Comparison of ENCODE assay signal across 1 cellular context in the genomic region with DNA sequence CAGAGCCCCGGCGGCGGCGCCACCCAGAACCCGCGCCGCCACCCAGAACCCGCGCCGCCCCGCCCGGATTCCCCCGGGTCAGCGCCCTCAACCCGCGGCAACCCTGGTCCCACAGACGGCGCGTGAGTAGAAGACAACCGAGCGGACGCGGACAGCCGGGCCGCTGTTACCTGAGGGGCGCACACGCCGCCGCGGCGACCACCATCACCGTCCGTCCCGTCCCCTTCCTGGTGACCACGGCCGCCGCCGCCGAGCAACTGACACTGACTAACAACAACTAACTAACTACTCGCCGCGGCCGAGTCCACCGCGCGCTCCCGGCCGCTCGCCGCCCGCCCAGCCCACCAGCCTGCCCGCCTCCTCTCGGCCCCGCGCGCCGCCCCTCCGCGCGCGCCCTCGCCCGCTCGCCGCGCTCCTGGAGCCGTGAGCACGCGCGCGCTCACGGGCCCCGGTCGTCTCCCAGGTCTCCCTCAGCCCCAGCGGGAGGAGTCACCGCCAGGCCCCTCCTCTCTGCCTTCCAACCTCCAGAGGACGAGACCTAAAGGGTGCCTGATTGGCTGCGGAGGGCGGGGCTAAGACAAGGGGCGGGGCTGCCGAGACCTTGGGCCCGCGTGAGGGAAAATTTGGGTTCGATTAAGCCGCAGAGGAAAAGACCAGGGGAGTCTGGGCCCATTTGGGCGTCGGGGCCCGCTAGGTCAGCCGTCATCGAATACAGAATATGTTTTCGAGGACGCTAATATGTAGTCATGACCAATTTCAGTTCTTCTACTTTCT.
TF ChIP-seq lines count a peak whose summit lies in the region.

TSS of gene PEAK1 (minus strand) at position 269 of the 774 bp plus-strand sequence. CDS start 238,178 bp downstream, outside the sequence.

TF ChIP-seq in K562, 482 proteins besides CTCF, POLR2A, EP300 and RAD21 (continued from another document and continues in another):
- no peak for TF ChIP-seq CHD7 (IDR thresholded peaks at IDR 0.05; ENCODE audit: low read depth, low read length)
- TF ChIP-seq, protein P1, sequence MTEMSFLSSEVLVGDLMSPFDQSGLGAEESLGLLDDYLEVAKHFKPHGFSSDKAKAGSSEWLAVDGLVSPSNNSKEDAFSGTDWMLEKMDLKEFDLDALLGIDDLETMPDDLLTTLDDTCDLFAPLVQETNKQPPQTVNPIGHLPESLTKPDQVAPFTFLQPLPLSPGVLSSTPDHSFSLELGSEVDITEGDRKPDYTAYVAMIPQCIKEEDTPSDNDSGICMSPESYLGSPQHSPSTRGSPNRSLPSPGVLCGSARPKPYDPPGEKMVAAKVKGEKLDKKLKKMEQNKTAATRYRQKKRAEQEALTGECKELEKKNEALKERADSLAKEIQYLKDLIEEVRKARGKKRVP (CRISPR knock-in tag; IDR thresholded peaks at IDR 0.05), result no peak
- no peak for TF ChIP-seq DEAF1 (CRISPR knock-in tag; IDR thresholded peaks at IDR 0.05)
- TF ChIP-seq SAFB (IDR thresholded peaks at IDR 0.05; ENCODE audit: borderline replicate concordance, low read depth, low read length), result 0 out of 2 replicates have a peak, but pooled peaks have one; percentile 10
- no peak for TF ChIP-seq TCF7L2 (IDR thresholded peaks at IDR 0.05; ENCODE audit: low read depth, low read length)
- no peak for TF ChIP-seq ZNF668 (CRISPR knock-in tag; IDR thresholded peaks at IDR 0.05)
- no peak for TF ChIP-seq ZNF518B (CRISPR knock-in tag; IDR thresholded peaks at IDR 0.05)
- no peak for TF ChIP-seq COPS2 (conservative IDR thresholded peaks at IDR 0.05)
- no peak for TF ChIP-seq BRF2 (IDR thresholded peaks at IDR 0.05; ENCODE audit: borderline replicate concordance, insufficient read depth, insufficient read length)
- no peak for TF ChIP-seq SIN3B (IDR thresholded peaks at IDR 0.05; ENCODE audit: low read depth)
- peak; percentile 72; the same call in 1 of the 2 replicates for TF ChIP-seq ZNF644 (tag; IDR thresholded peaks at IDR 0.05; ENCODE audit: low read depth)
- no peak for TF ChIP-seq KLF10 (CRISPR knock-in tag; IDR thresholded peaks at IDR 0.05)
- TF ChIP-seq ZNF3 (CRISPR knock-in tag; IDR thresholded peaks at IDR 0.05), result no peak
- TF ChIP-seq HDGF (IDR thresholded peaks at IDR 0.05), result no peak
- TF ChIP-seq ZNF764 (CRISPR knock-in tag; IDR thresholded peaks at IDR 0.05; ENCODE audit: low read depth), result no peak
- no peak for TF ChIP-seq SRSF3 (IDR thresholded peaks at IDR 0.05; ENCODE audit: insufficient read depth, low read length)
- no peak for TF ChIP-seq CBFA2T2 (conservative IDR thresholded peaks at IDR 0.05)
- TF ChIP-seq PHB2 (IDR thresholded peaks at IDR 0.05; ENCODE audit: low read depth), result no peak
- no peak for TF ChIP-seq ZNF586 (CRISPR knock-in tag; conservative IDR thresholded peaks at IDR 0.05)
- no peak for TF ChIP-seq ZNF24 (IDR thresholded peaks at IDR 0.05)
- no peak for TF ChIP-seq MECOM (CRISPR knock-in tag; IDR thresholded peaks at IDR 0.05)
- TF ChIP-seq EWSR1 (IDR thresholded peaks at IDR 0.05; ENCODE audit: borderline replicate concordance, low read depth, partially characterized antibody), result no peak
- TF ChIP-seq, protein P2, sequence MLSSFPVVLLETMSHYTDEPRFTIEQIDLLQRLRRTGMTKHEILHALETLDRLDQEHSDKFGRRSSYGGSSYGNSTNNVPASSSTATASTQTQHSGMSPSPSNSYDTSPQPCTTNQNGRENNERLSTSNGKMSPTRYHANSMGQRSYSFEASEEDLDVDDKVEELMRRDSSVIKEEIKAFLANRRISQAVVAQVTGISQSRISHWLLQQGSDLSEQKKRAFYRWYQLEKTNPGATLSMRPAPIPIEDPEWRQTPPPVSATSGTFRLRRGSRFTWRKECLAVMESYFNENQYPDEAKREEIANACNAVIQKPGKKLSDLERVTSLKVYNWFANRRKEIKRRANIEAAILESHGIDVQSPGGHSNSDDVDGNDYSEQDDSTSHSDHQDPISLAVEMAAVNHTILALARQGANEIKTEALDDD (IDR thresholded peaks at IDR 0.05), result peak; percentile 92
- TF ChIP-seq ZNF146 (CRISPR knock-in tag; IDR thresholded peaks at IDR 0.05; ENCODE audit: unreplicated experiment), result no peak
- TF ChIP-seq CHD4 (IDR thresholded peaks at IDR 0.05; ENCODE audit: insufficient read depth, insufficient replicate concordance, low read depth, low read length, poor library complexity, severe bottlenecking), result no peak
- no peak for TF ChIP-seq KHSRP (IDR thresholded peaks at IDR 0.05)
- peak; percentile 71 for TF ChIP-seq HMGN3 (IDR thresholded peaks at IDR 0.05; ENCODE audit: borderline replicate concordance, extremely low read depth, insufficient read length, low read depth, low read length)
- TF ChIP-seq, protein P3, sequence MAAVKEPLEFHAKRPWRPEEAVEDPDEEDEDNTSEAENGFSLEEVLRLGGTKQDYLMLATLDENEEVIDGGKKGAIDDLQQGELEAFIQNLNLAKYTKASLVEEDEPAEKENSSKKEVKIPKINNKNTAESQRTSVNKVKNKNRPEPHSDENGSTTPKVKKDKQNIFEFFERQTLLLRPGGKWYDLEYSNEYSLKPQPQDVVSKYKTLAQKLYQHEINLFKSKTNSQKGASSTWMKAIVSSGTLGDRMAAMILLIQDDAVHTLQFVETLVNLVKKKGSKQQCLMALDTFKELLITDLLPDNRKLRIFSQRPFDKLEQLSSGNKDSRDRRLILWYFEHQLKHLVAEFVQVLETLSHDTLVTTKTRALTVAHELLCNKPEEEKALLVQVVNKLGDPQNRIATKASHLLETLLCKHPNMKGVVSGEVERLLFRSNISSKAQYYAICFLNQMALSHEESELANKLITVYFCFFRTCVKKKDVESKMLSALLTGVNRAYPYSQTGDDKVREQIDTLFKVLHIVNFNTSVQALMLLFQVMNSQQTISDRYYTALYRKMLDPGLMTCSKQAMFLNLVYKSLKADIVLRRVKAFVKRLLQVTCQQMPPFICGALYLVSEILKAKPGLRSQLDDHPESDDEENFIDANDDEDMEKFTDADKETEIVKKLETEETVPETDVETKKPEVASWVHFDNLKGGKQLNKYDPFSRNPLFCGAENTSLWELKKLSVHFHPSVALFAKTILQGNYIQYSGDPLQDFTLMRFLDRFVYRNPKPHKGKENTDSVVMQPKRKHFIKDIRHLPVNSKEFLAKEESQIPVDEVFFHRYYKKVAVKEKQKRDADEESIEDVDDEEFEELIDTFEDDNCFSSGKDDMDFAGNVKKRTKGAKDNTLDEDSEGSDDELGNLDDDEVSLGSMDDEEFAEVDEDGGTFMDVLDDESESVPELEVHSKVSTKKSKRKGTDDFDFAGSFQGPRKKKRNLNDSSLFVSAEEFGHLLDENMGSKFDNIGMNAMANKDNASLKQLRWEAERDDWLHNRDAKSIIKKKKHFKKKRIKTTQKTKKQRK (IDR thresholded peaks at IDR 0.05; ENCODE audit: borderline replicate concordance, low read depth, low read length), result no peak
- TF ChIP-seq SAP30 (IDR thresholded peaks at IDR 0.05; ENCODE audit: borderline replicate concordance, insufficient read depth, low read depth, low read length, poor library complexity, severe bottlenecking), result no peak
- no peak for TF ChIP-seq SREBF2 (CRISPR knock-in tag; IDR thresholded peaks at IDR 0.05)
